Comparison of ENCODE assay signal across 10 cellular contexts in genomic region chr3:172139528-172140276, GRCh38.
DNase-seq lines count a peak whose midpoint lies in the region; ATAC-seq, FAIRE-seq and TF ChIP-seq lines count a peak whose summit lies in the region.
"Had no signal": no experiment of that assay in that cellular context is flagged by ENCODE, and none has a peak within 500 bp of the region (broad histone marks: within the 10 kb centered on the region; RNA-seq: fewer than 3 reads in every experiment).

No MANE protein-coding gene starts in this region.

- peak overlapping the region; percentile 93 for H3K27ac Mint-ChIP-seq in neural crest cell (ENCODE audit: unreplicated experiment)

- TF ChIP-seq POLR2A in endothelial cell of umbilical vein (IDR thresholded peaks at IDR 0.05; ENCODE audit: low read depth, low read length), result no peak
- TF ChIP-seq POLR2A in vagina (IDR thresholded peaks at IDR 0.05), result no peak

- H3K9me1 ChIP-seq in endothelial cell of umbilical vein (replicated peaks; ENCODE audit: control insufficient read depth, extremely low read depth, insufficient read depth, low read length), result no peaks in the 10 kb centered on the region

- POLR2A ChIA-PET in endothelial cell of umbilical vein (lab: Charles Lee), result interaction anchor here (0.6 to 1.5 kb wide), 3 partner anchors 9 to 351 kb away, joined by 3 to 5 read pairs (median 3); no protein-coding TSS in a partner anchor

- FAIRE-seq in endothelial cell of umbilical vein (lab: Jason Lieb, UNC), result peak; percentile 64
- FAIRE-seq in urothelium cell line (lab: Jason Lieb, UNC), result no peak

- H3K36me3 Mint-ChIP-seq in neural crest cell (ENCODE audit: low read depth), result peaks cover 6% of the 10 kb centered on the region

- CTCF ChIA-PET in endothelial cell of umbilical vein (lab: Charles Lee), result interaction anchor here (0.7 to 1.7 kb wide), 15 partner anchors 8 to 367 kb away, joined by 3 to 7 read pairs (median 3); no protein-coding TSS in a partner anchor

- peaks cover 5% of the 10 kb centered on the region for H3K9me3 Mint-ChIP-seq in neural crest cell

- intact Hi-C loops in left ventricle myocardium inferior (cut with micrococcal nuclease), result no loop called here
- intact Hi-C loops in Right ventricle myocardium inferior (cut with DNase I), result loop anchor here (5.0 to 10.0 kb wide), 2 partner anchors 97 to 305 kb away; no protein-coding TSS in a partner anchor
- intact Hi-C loops in endothelial cell of umbilical vein (cut with micrococcal nuclease), result loop anchor here (1.0 to 5.0 kb wide), 10 partner anchors 13 to 339 kb away; no protein-coding TSS in a partner anchor
- intact Hi-C loops in vagina (cut with DNase I), result no loop called here

- H3K9me3 ChIP-seq in left ventricle myocardium inferior (replicated peaks) (no peaks in the 10 kb centered on the region), endothelial cell of umbilical vein (replicated peaks; ENCODE audit: control insufficient read depth, insufficient read depth, low read length) (no peaks in the 10 kb centered on the region), vagina (no peaks in the 10 kb centered on the region)

- peak overlapping the region; percentile 83 for H3K9ac ChIP-seq in endothelial cell of umbilical vein (replicated peaks; ENCODE audit: extremely low read depth, insufficient read depth, low read length)

- H3K27ac ChIP-seq in left ventricle myocardium inferior (replicated peaks) (peak overlapping the region; percentile 72), endothelial cell of umbilical vein (ENCODE audit: insufficient read depth, low read depth, low read length) (peak overlapping the region; percentile 99), vagina (peak overlapping the region; percentile 66)

- H3K4me1 ChIP-seq in left ventricle myocardium inferior (peaks cover 96% of the 10 kb centered on the region), endothelial cell of umbilical vein (ENCODE audit: control insufficient read depth, extremely low read depth, insufficient read depth, low read length) (peaks cover 89% of the 10 kb centered on the region), vagina (peaks cover 81% of the 10 kb centered on the region)

- TF ChIP-seq CTCF in left ventricle myocardium inferior (IDR thresholded peaks at IDR 0.05; ENCODE audit: borderline replicate concordance) (no peak), endothelial cell of umbilical vein (IDR thresholded peaks at IDR 0.05; ENCODE audit: extremely low read depth in 1 of 2, insufficient read depth in 1 of 2, low read depth in 1 of 2, low read length in 2 of 2) (no peak), neural crest cell (conservative IDR thresholded peaks at IDR 0.05) (no peak), vagina (IDR thresholded peaks at IDR 0.05) (no peak), omental fat pad (IDR thresholded peaks at IDR 0.05) (no peak)

- H3K36me3 ChIP-seq in left ventricle myocardium inferior (no peaks in the 10 kb centered on the region), endothelial cell of umbilical vein (ENCODE audit: control insufficient read depth in 2 of 2, extremely low read depth in 1 of 2, insufficient read depth in 2 of 2, low read length in 2 of 2) (peaks cover 2 to 8% of the 10 kb centered on the region in 2 experiments), vagina (no peaks in the 10 kb centered on the region)

- H3K4me3 ChIP-seq in left ventricle myocardium inferior (no peak overlapping the region), endothelial cell of umbilical vein (replicated peaks in 1 of 3; ENCODE audit: insufficient read depth in 1 of 3, low read depth in 1 of 3, low read length in 3 of 3) (no peak overlapping the region), vagina (no peak overlapping the region)

- no peaks in the 10 kb centered on the region for H3K27me3 ChIP-seq in left ventricle myocardium inferior (ENCODE audit: low read depth)
- H3K27me3 ChIP-seq in endothelial cell of umbilical vein (ENCODE audit: control insufficient read depth in 2 of 2, insufficient read depth in 2 of 2, low read length in 2 of 2), result no peaks in the 10 kb centered on the region
- H3K27me3 ChIP-seq in vagina, result no peaks in the 10 kb centered on the region

- peak overlapping the region; percentile 57 for H3K4me2 ChIP-seq in endothelial cell of umbilical vein (ENCODE audit: insufficient read depth, low read length)

- no peaks in the 10 kb centered on the region for H3K27me3 Mint-ChIP-seq in neural crest cell (ENCODE audit: low read depth)

- H3K4me3 Mint-ChIP-seq in neural crest cell, result peak overlapping the region; percentile 11

- no peaks in the 10 kb centered on the region for H4K20me1 ChIP-seq in endothelial cell of umbilical vein (replicated peaks; ENCODE audit: control insufficient read depth, extremely low read depth, insufficient read depth, low read length)

- DNase-seq in left ventricle myocardium inferior, result no peak
- no peak for DNase-seq in Right ventricle myocardium inferior (ENCODE audit: missing footprints)
- peak; percentile 56 for DNase-seq in endothelial cell of umbilical vein (ENCODE audit: low read depth, low spot score)
- DNase-seq in neural crest cell (ENCODE audit: low read depth, low spot score), result no peak
- DNase-seq in vagina (ENCODE audit: extremely low spot score in 2 of 2), result no peak
- DNase-seq in urothelium cell line (ENCODE audit: low spot score), result no peak
- DNase-seq in omental fat pad (ENCODE audit: low spot score), result no peak
- DNase-seq in activated CD4-positive, alpha-beta T cell treated with anti-CD3 and anti-CD28 coated beads, Interleukin-2, amount 50 U/mL, for 48 hours, result no peak
- DNase-seq: GOT3, NCI-H524 had no signal

- H3K4me1 Mint-ChIP-seq in neural crest cell, result peaks cover 85% of the 10 kb centered on the region

- no TSS peak for BruUV-seq in endothelial cell of umbilical vein (replicated peaks; lab: Mats Ljungman, UMichigan)

- dilution Hi-C loops in endothelial cell of umbilical vein (cut with MboI; ENCODE audit: extremely low pct_ligation_motif_present, low sequenced_read_pairs), result no loop called here

- ATAC-seq in Right ventricle myocardium inferior (no peak), omental fat pad (ENCODE audit: low FRiP score) (no peak)

- no peak overlapping the region for H2AFZ ChIP-seq in endothelial cell of umbilical vein (ENCODE audit: low read depth, low read length)

- peaks cover 44% of the 10 kb centered on the region for H3K79me2 ChIP-seq in endothelial cell of umbilical vein (ENCODE audit: control insufficient read depth, insufficient read depth, low read length)

TF ChIP-seq in endothelial cell of umbilical vein, 7 proteins besides CTCF, POLR2A, EP300 and RAD21:
- TF ChIP-seq MYC (IDR thresholded peaks at IDR 0.05; ENCODE audit: low read depth, low read length) (no peak), EZH2 (IDR thresholded peaks at IDR 0.05; ENCODE audit: borderline replicate concordance, low read depth, low read length, severe bottlenecking) (no peak), GATA2 (IDR thresholded peaks at IDR 0.05; ENCODE audit: insufficient read depth, insufficient read length, low read depth, low read length) (no peak), JUN (IDR thresholded peaks at IDR 0.05; ENCODE audit: borderline replicate concordance, insufficient read depth, insufficient read length, low read depth) (no peak), POLR2AphosphoS5 (IDR thresholded peaks at IDR 0.05; ENCODE audit: insufficient read depth, low read depth, low read length) (no peak), FOS (IDR thresholded peaks at IDR 0.05; ENCODE audit: borderline replicate concordance, insufficient read depth, low read length) (no peak)

Comparison
In these comparisons a context has a peak if more than half of its experiments do, and no peak if none do; other contexts are left out.
1. intact Hi-C loops: an anchor here in Right ventricle myocardium inferior (5.0 to 10.0 kb wide) and endothelial cell of umbilical vein (1.0 to 5.0 kb wide); none called in left ventricle myocardium inferior and vagina.